Comparison of ENCODE assay signal across 11 cellular contexts in genomic region chr17:29663155-29663554, GRCh38. TPM values are rescaled to one million over a fixed set of nuclear protein-coding genes. Genes with fewer than 3 reads are reported as not detected.
A peak's percentile ranks its signal among the peaks of the same experiment; 100 is the strongest.
DNase-seq lines count a peak whose midpoint lies in the region; ATAC-seq and TF ChIP-seq lines count a peak whose summit lies in the region.
"Had no signal": no experiment of that assay in that cellular context is flagged by ENCODE, and none has a peak within 500 bp of the region (broad histone marks: within the 10 kb centered on the region; RNA-seq: fewer than 3 reads in every experiment).

No MANE protein-coding gene starts in this region.

- peaks cover 57% of the 10 kb centered on the region for H3K4me1 ChIP-seq in psoas muscle
- peaks cover 0 to 11% (median 8%) of the 10 kb centered on the region in 4 donors for H3K4me1 ChIP-seq in esophagus muscularis mucosa

- no peaks in the 10 kb centered on the region for H3K27me3 ChIP-seq in psoas muscle (ENCODE audit: insufficient read depth in 3 of 3, low read length in 2 of 3)
- H3K27me3 ChIP-seq in esophagus muscularis mucosa: no peaks in the 10 kb centered on the region

- peak overlapping the region; percentile 88 for H3K27ac ChIP-seq in psoas muscle
- H3K27ac ChIP-seq in esophagus muscularis mucosa (replicated peaks in 1 of 4): no peak overlapping the region
- H3K27ac ChIP-seq: 22Rv1 had no signal

- intact Hi-C loops in left cardiac atrium (cut with DNase I): no loop called here
- intact Hi-C loops in psoas muscle (cut with DNase I): no loop called here
- intact Hi-C loops in esophagus muscularis mucosa (cut with DNase I): no loop called here

- H3K36me3 Mint-ChIP-seq in effector memory CD8-positive, alpha-beta T cell (ENCODE audit: insufficient read depth): peaks cover 56% of the 10 kb centered on the region

- ATAC-seq in left cardiac atrium (peak; percentile 32 to 43), psoas muscle (peak; percentile 16 to 45 (median 38))
- no peak for ATAC-seq in effector memory CD8-positive, alpha-beta T cell (replicated peaks)
- ATAC-seq: natural killer cell, PC-3 had no signal

- TF ChIP-seq POLR2A in esophagus muscularis mucosa (IDR thresholded peaks at IDR 0.05; ENCODE audit: low read depth): no peak

- H3K4me3 ChIP-seq in psoas muscle (peak overlapping the region; percentile 6), esophagus muscularis mucosa (no peak overlapping the region)

- H3K36me3 ChIP-seq in psoas muscle (ENCODE audit: insufficient read depth in 1 of 2, low read depth in 1 of 2) (peaks cover 5 to 66% of the 10 kb centered on the region in 2 donors), esophagus muscularis mucosa (peaks cover 26 to 66% (median 37%) of the 10 kb centered on the region in 4 donors)

- no peak overlapping the region for H3K4me3 Mint-ChIP-seq in effector memory CD8-positive, alpha-beta T cell
- H3K4me3 Mint-ChIP-seq: natural killer cell had no signal

- H3K9me3 ChIP-seq in psoas muscle (no peaks in the 10 kb centered on the region), esophagus muscularis mucosa (no peaks in the 10 kb centered on the region)

- no peak for TF ChIP-seq EP300 in esophagus muscularis mucosa (IDR thresholded peaks at IDR 0.05)

- DNase-seq in DMS 273 (lab: John Stamatoyannopoulos, UW; ENCODE audit: unreplicated experiment) (peak; percentile 26), DMS 273 treated with DMSO at 0.1 percent for 48 hours (lab: John Stamatoyannopoulos, UW) (no peak), NCI-H510A (lab: John Stamatoyannopoulos, UW) (peak; percentile 57), left cardiac atrium (no peak), psoas muscle (no peak), esophagus muscularis mucosa (ENCODE audit: extremely low spot score) (no peak), NCI-H1105 (lab: John Stamatoyannopoulos, UW) (no peak)
- no peak for DNase-seq in effector memory CD8-positive, alpha-beta T cell
- DNase-seq: natural killer cell, PC-3 had no signal

- no peak for TF ChIP-seq CTCF in psoas muscle (IDR thresholded peaks at IDR 0.05)
- TF ChIP-seq CTCF in esophagus muscularis mucosa (IDR thresholded peaks at IDR 0.05): no peak

- H3K9me3 Mint-ChIP-seq in effector memory CD8-positive, alpha-beta T cell: no peaks in the 10 kb centered on the region
- H3K9me3 Mint-ChIP-seq: natural killer cell had no signal

- no peaks in the 10 kb centered on the region for H3K27me3 Mint-ChIP-seq in effector memory CD8-positive, alpha-beta T cell

- H3K4me1 Mint-ChIP-seq in effector memory CD8-positive, alpha-beta T cell (ENCODE audit: low read depth in 2 of 2): peaks cover 0 to 5% of the 10 kb centered on the region in 2 donors

- 11 to 16% (median 12%) methylated on average over 1 of the region's 1 CpG for WGBS in psoas muscle, 3 donors
- WGBS in esophagus muscularis mucosa: 35% methylated on average over 1 of the region's 1 CpG

- no peak overlapping the region for H3K27ac Mint-ChIP-seq in effector memory CD8-positive, alpha-beta T cell

RNA-seq across cellular contexts. Expression of gene CORO6, which starts 40.4 kb away (rescaled TPM):
- total RNA-seq in left cardiac atrium (10 to 100 TPM; 67.0 to 82.1 TPM), psoas muscle (100 to 1,000 TPM; 478 to 710 (median 557) TPM), esophagus muscularis mucosa (10 to 100 TPM; 43.7 to 67.7 (median 46.9) TPM)
- polyA plus RNA-seq in psoas muscle: 100 to 1,000 TPM; 182 to 495 (median 236) TPM

Comparison
In these comparisons a context has a peak if more than half of its experiments do, and no peak if none do; other contexts are left out.
1. DNase-seq: peak in DMS 273 (single experiment) and NCI-H510A (single experiment); none in DMS 273 treated with DMSO at 0.1 percent for 48 hours (single experiment), left cardiac atrium (single experiment), psoas muscle (0 of 2), esophagus muscularis mucosa (single experiment), NCI-H1105 (single experiment) and effector memory CD8-positive, alpha-beta T cell (0 of 3).
2. RNA of gene CORO6, which starts 40.4 kb away (total RNA-seq): 478 to 710 TPM in psoas muscle; 67.0 to 82.1 TPM in left cardiac atrium and 43.7 to 67.7 TPM in esophagus muscularis mucosa; every median in the first group is over 4 times any median in the second.